Comparison of ENCODE assay signal across 8 cellular contexts in the genomic region with DNA sequence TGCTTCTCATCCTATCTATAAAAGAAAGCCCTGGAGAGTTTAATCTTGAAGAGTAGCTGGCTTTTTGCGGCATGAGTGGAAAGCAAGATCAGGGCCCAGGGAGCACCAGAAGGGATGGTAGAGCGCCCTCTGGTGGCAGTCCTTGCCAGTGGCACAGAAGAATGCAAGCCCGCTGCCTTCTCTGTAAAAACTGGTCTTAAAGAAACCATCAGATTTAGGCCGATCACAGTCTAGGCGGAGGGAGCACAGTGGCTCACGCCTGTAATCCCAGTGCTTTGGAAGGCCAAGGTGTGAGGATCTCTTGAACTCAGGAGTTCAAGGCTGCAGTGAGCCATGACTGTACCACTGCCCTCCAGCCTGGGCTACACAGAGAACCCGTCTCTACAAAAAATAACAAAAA. TPM values are rescaled to one million over a fixed set of nuclear protein-coding genes. Genes with fewer than 3 reads are reported as not detected.
DNase-seq lines count a peak whose midpoint lies in the region; ATAC-seq and TF ChIP-seq lines count a peak whose summit lies in the region.

No MANE protein-coding gene starts in this region.

- H3K36me3 ChIP-seq in Karpas-422 (ENCODE audit: insufficient read depth, low read length): no peaks in the 10 kb centered on the region
- H3K36me3 ChIP-seq in neutrophil: no peaks in the 10 kb centered on the region
- no peaks in the 10 kb centered on the region for H3K36me3 ChIP-seq in subcutaneous abdominal adipose tissue (ENCODE audit: control insufficient read depth in 5 of 5, insufficient read depth in 5 of 5, low read length in 5 of 5)

- H3K9ac ChIP-seq in Karpas-422 (ENCODE audit: low read length) (no peak overlapping the region), subcutaneous abdominal adipose tissue (ENCODE audit: low read length in 5 of 5) (no peak overlapping the region)

- H3K27ac ChIP-seq in Karpas-422 (ENCODE audit: low read length): no peak overlapping the region
- peak overlapping the region; percentile 49 for H3K27ac ChIP-seq in RWPE1
- H3K27ac ChIP-seq in foreskin keratinocyte: peak overlapping the region; percentile 35
- H3K27ac ChIP-seq in neutrophil: no peak overlapping the region
- peak overlapping the region; percentile 11 for H3K27ac ChIP-seq in subcutaneous abdominal adipose tissue (ENCODE audit: low read depth, low read length)

- no peaks in the 10 kb centered on the region for H3K79me2 ChIP-seq in Karpas-422 (ENCODE audit: low read length)

- TF ChIP-seq CTCF in RWPE1 (conservative IDR thresholded peaks at IDR 0.05; ENCODE audit: low read depth): peak; percentile 93
- TF ChIP-seq CTCF in foreskin keratinocyte (conservative IDR thresholded peaks at IDR 0.05): peak; percentile 97
- peak; percentile 90 for TF ChIP-seq CTCF in neutrophil (IDR thresholded peaks at IDR 0.05)

- POLR2A ChIA-PET in RWPE1 (lab: Yijun Ruan, JAX; ENCODE audit: low non-redundant PET): interaction anchor here (1.4 kb wide), 1 partner anchor 140 kb away, joined by 4 read pairs; no protein-coding TSS in a partner anchor

- H3K4me1 ChIP-seq in Karpas-422 (ENCODE audit: low read length): peaks cover 13% of the 10 kb centered on the region
- peaks cover 6% of the 10 kb centered on the region for H3K4me1 ChIP-seq in foreskin keratinocyte
- H3K4me1 ChIP-seq in neutrophil (ENCODE audit: control insufficient read depth in 1 of 2, insufficient read depth in 1 of 2, low read depth in 1 of 2, low read length in 1 of 2): peaks cover 50 to 52% of the 10 kb centered on the region in 2 experiments
- peaks cover 0 to 14% (median 10%) of the 10 kb centered on the region in 5 donors for H3K4me1 ChIP-seq in subcutaneous abdominal adipose tissue (ENCODE audit: control insufficient read depth in 5 of 5, insufficient read depth in 5 of 5, low read length in 5 of 5)

- H3K9me2 ChIP-seq in Karpas-422 (replicated peaks; ENCODE audit: insufficient read depth, low read length): no peaks in the 10 kb centered on the region

- H3K9me3 ChIP-seq in Karpas-422 (ENCODE audit: low read length): no peaks in the 10 kb centered on the region
- no peaks in the 10 kb centered on the region for H3K9me3 ChIP-seq in neutrophil
- H3K9me3 ChIP-seq in subcutaneous abdominal adipose tissue (ENCODE audit: control insufficient read depth in 5 of 5, low read length in 5 of 5): no peaks in the 10 kb centered on the region

- no peak overlapping the region for H3K4me2 ChIP-seq in Karpas-422 (ENCODE audit: low read depth, low read length, poor library complexity, severe bottlenecking)

- H3K27me3 ChIP-seq in Karpas-422 (ENCODE audit: low read length) (no peaks in the 10 kb centered on the region), foreskin keratinocyte (no peaks in the 10 kb centered on the region), neutrophil (no peaks in the 10 kb centered on the region), subcutaneous abdominal adipose tissue (ENCODE audit: control insufficient read depth in 5 of 5, insufficient read depth in 4 of 5, low read length in 5 of 5) (no peaks in the 10 kb centered on the region)

- peak; percentile 53 for ATAC-seq in foreskin keratinocyte

- H2AFZ ChIP-seq in Karpas-422 (ENCODE audit: low read length): no peak overlapping the region

- CTCF ChIA-PET in RWPE1 (lab: Yijun Ruan, JAX): interaction anchor here (0.5 to 4.1 kb wide), 33 partner anchors 11 to 454 kb away, joined by 3 to 44 read pairs (median 3); a partner anchor contains a TSS

- H4K20me1 ChIP-seq in Karpas-422 (ENCODE audit: insufficient read depth, low read depth, low read length): no peaks in the 10 kb centered on the region

- no peak overlapping the region for H3K4me3 ChIP-seq in Karpas-422 (ENCODE audit: low read length)
- no peak overlapping the region for H3K4me3 ChIP-seq in neutrophil (ENCODE audit: low read depth in 1 of 2, low read length in 1 of 2)
- no peak overlapping the region for H3K4me3 ChIP-seq in subcutaneous abdominal adipose tissue (ENCODE audit: low read depth in 1 of 5, low read length in 5 of 5)

- peak; percentile 80 for DNase-seq in AG08396 (ENCODE audit: low spot score)
- peak; percentile 46 for DNase-seq in GM19238 (ENCODE audit: insufficient read length, low spot score)
- peak; percentile 90 for DNase-seq in Karpas-422
- peak; percentile 77 for DNase-seq in RWPE1 (ENCODE audit: low spot score)
- DNase-seq in activated T-helper 1 cell treated with anti-CD3 and anti-CD28 coated beads, Interleukin-2, amount 50 U/mL, for 16 hours (ENCODE audit: low read depth in 1 of 2, low spot score in 1 of 2): peak; percentile 63 to 79
- DNase-seq in foreskin keratinocyte: peak in 1 of 2 donors; percentile 62

RNA-seq across cellular contexts. Expression of a gene that starts 35.6 kb away (rescaled TPM):
- total RNA-seq in Karpas-422 (2014; rRNA removed; shearing (Covaris generic); ENCODE audit: low replicate concordance): not detected in 2 replicates
- total RNA-seq in foreskin keratinocyte: not detected in 2 replicates
- not detected in 2 replicates for polyA plus RNA-seq in foreskin keratinocyte

RNA-seq across cellular contexts. Expression of a gene that starts 36.3 kb away (rescaled TPM):
- 13.8 and 16.2 TPM in 2 replicates for total RNA-seq in Karpas-422 (2014; rRNA removed; shearing (Covaris generic); ENCODE audit: low replicate concordance)
- total RNA-seq in foreskin keratinocyte: 24.3 and 24.5 TPM in 2 replicates
- polyA plus RNA-seq in foreskin keratinocyte: 9.4 and 10.1 TPM in 2 replicates

Comparison
In these comparisons a context has a peak if more than half of its experiments do, and no peak if none do; other contexts are left out.
1. H3K27ac ChIP-seq: peak in RWPE1 (single experiment), foreskin keratinocyte (single experiment) and subcutaneous abdominal adipose tissue (single experiment); none in Karpas-422 (single experiment) and neutrophil (single experiment).
2. Peak in every context shown above with its lines, with median percentiles within 50 percentile points of each other: CTCF ChIP-seq.